10 cellular contexts compared by ENCODE assay signal in genomic region chr15:90362936-90363212, GRCh38. TPM values are rescaled to one million over a fixed set of nuclear protein-coding genes. Genes with fewer than 3 reads are reported as not detected.
DNase-seq lines count a peak whose midpoint lies in the region; ATAC-seq and TF ChIP-seq lines count a peak whose summit lies in the region.
"Had no signal": no experiment of that assay in that cellular context is flagged by ENCODE, and none has a peak within 500 bp of the region (broad histone marks: within the 10 kb centered on the region; RNA-seq: fewer than 3 reads in every experiment).

No MANE protein-coding gene starts in this region.

- H3K27me3 Mint-ChIP-seq in H9 (ENCODE audit: low read depth) = no peaks in the 10 kb centered on the region

- no peaks in the 10 kb centered on the region for H3K79me1 ChIP-seq in H9 (ENCODE audit: insufficient read depth, low read depth, low read length, poor library complexity, severe bottlenecking)

- no peak overlapping the region for H2AK5ac ChIP-seq in H9 (ENCODE audit: insufficient read length, low read length)

- H2AFZ ChIP-seq in H9 (ENCODE audit: low read length) = no peak overlapping the region
- no peak overlapping the region for H2AFZ ChIP-seq in smooth muscle cell (ENCODE audit: low read depth)

- CTCF ChIA-PET in GM10248 (lab: Yijun Ruan, JAX) = interaction anchor here (0.7 to 6.6 kb wide), 20 partner anchors 13 to 570 kb away, joined by 3 to 53 read pairs (median 4); partner anchors contain the start of genes HDDC3 and IQGAP1

- H3K9ac ChIP-seq in H9 (ENCODE audit: extremely low read depth, insufficient read length, low read length) = no peak overlapping the region
- H3K9ac ChIP-seq in adipocyte (ENCODE audit: low read length) = peak overlapping the region; percentile 79
- peak overlapping the region; percentile 87 for H3K9ac ChIP-seq in smooth muscle cell (ENCODE audit: low read depth)

- H3T11ph ChIP-seq in H9 (ENCODE audit: low read length) = no peak overlapping the region

- H4K8ac ChIP-seq in H9 (replicated peaks; ENCODE audit: insufficient read length, low read depth, low read length) = no peak overlapping the region

- H3K79me2 ChIP-seq in H9 (ENCODE audit: insufficient read depth, low read length) (no peaks in the 10 kb centered on the region), smooth muscle cell (ENCODE audit: low read depth) (no peaks in the 10 kb centered on the region)

- H4K5ac ChIP-seq in H9 (ENCODE audit: insufficient read length, low read depth, low read length) = no peak overlapping the region

- no peak overlapping the region for H3K4me2 ChIP-seq in H9 (ENCODE audit: insufficient read depth, insufficient read length, low read length)
- peak overlapping the region; percentile 22 for H3K4me2 ChIP-seq in smooth muscle cell

- H3K36me3 ChIP-seq in adipocyte (ENCODE audit: control insufficient read depth, insufficient read depth, low read length, severe bottlenecking) (no peaks in the 10 kb centered on the region), heart left ventricle (peaks cover 0 to 26% (median 11%) of the 10 kb centered on the region in 9 donors), smooth muscle cell (ENCODE audit: low read depth) (no peaks in the 10 kb centered on the region)

- no peak for DNase-seq in H9
- DNase-seq in adipocyte (ENCODE audit: low read depth) = peak; percentile 79
- DNase-seq in heart left ventricle = no peak
- no peak for DNase-seq in smooth muscle cell (lab: John Stamatoyannopoulos, UW; ENCODE audit: unreplicated experiment)
- no peak for DNase-seq in GM10248 (ENCODE audit: extremely low spot score)
- no peak for DNase-seq in kidney glomerular epithelial cell (lab: John Stamatoyannopoulos, UW)
- no peak for DNase-seq in activated CD8-positive, alpha-beta memory T cell treated with anti-CD3 and anti-CD28 coated beads for 24 hours
- no peak for DNase-seq in NCI-H510A (lab: John Stamatoyannopoulos, UW)
- DNase-seq: NCI-H82; stimulated activated CD4-positive, alpha-beta T cell treated with anti-CD3 and anti-CD28 coated beads, Interleukin-2, amount 100 ng/mL, for 48 hours had no signal

- POLR2A ChIA-PET in GM10248 (lab: Yijun Ruan, JAX) = no interaction called here

- H2BK5ac ChIP-seq in H9 (ENCODE audit: insufficient read length, low read length) = no peak overlapping the region

- H3K23ac ChIP-seq in H9 (ENCODE audit: insufficient read length, low read depth, low read length) = no peak overlapping the region

- H3K4me1 ChIP-seq in H9 (ENCODE audit: insufficient read depth, low read length) (no peaks in the 10 kb centered on the region; the same call in 1 of the 2 replicates), adipocyte (ENCODE audit: control insufficient read depth, insufficient read depth, low read length) (peaks cover 32% of the 10 kb centered on the region), heart left ventricle (peaks cover 0 to 48% (median 16%) of the 10 kb centered on the region in 12 donors), smooth muscle cell (ENCODE audit: low read depth) (peaks cover 3% of the 10 kb centered on the region)

- intact Hi-C loops in heart left ventricle (cut with DNase I) = loop anchor here (1.0 to 10.0 kb wide), 5 partner anchors 41 to 119 kb away; no protein-coding TSS in a partner anchor

- H4K20me1 ChIP-seq in H9 (ENCODE audit: control insufficient read depth, insufficient read depth, insufficient read length) (no peaks in the 10 kb centered on the region), smooth muscle cell (ENCODE audit: low read depth) (no peaks in the 10 kb centered on the region)

- peaks cover 0 to 6% (median 0%) of the 10 kb centered on the region in 3 experiments; a peak in 4 of 7 replicates for H3K36me3 Mint-ChIP-seq in H9 (ENCODE audit: insufficient read depth in 1 of 3, low read depth in 3 of 3)

- no peak overlapping the region for H2BK12ac ChIP-seq in H9 (ENCODE audit: insufficient read length, low read depth, low read length)

- H3K9me3 ChIP-seq in H9 (ENCODE audit: control insufficient read depth, low read depth, low read length) = no peaks in the 10 kb centered on the region
- no peaks in the 10 kb centered on the region for H3K9me3 ChIP-seq in adipocyte (ENCODE audit: control insufficient read depth, low read length)
- no peaks in the 10 kb centered on the region for H3K9me3 ChIP-seq in heart left ventricle
- H3K9me3 ChIP-seq in smooth muscle cell (replicated peaks; ENCODE audit: low read depth) = no peaks in the 10 kb centered on the region

- no peak for TF ChIP-seq POLR2A in heart left ventricle (IDR thresholded peaks at IDR 0.05)

- H3K23me2 ChIP-seq in H9 (ENCODE audit: insufficient read length, low read depth, low read length, poor library complexity, severe bottlenecking) = peaks cover 3% of the 10 kb centered on the region

- H3K18ac ChIP-seq in H9 (ENCODE audit: insufficient read length, low read depth, low read length) = no peak overlapping the region

- no peak overlapping the region for H3K4ac ChIP-seq in H9 (ENCODE audit: low read depth, low read length)

- no peaks in the 10 kb centered on the region for H3K9me3 Mint-ChIP-seq in H9

- H3K4me1 Mint-ChIP-seq in H9 = peaks cover 13 to 17% of the 10 kb centered on the region in 2 experiments

- H3K4me3 Mint-ChIP-seq in H9 = no peak overlapping the region

- H3F3A ChIP-seq in smooth muscle cell (ENCODE audit: low read depth) = no peaks in the 10 kb centered on the region

- H3K27ac ChIP-seq in H9 (ENCODE audit: insufficient read length, low read depth, low read length) (no peak overlapping the region), heart left ventricle (peak overlapping the region in 10 of 12 donors; percentile 45 to 88 (median 74)), smooth muscle cell (ENCODE audit: low read depth) (peak overlapping the region; percentile 96)

- TF ChIP-seq CTCF in H9 (conservative IDR thresholded peaks at IDR 0.05) = no peak
- TF ChIP-seq CTCF in heart left ventricle (IDR thresholded peaks at IDR 0.05) = no peak
- TF ChIP-seq CTCF in smooth muscle cell (IDR thresholded peaks at IDR 0.05; ENCODE audit: borderline replicate concordance, insufficient read depth, poor library complexity, severe bottlenecking) = no peak
- no peak for TF ChIP-seq CTCF in GM10248 (IDR thresholded peaks at IDR 0.05; ENCODE audit: control extremely low read depth, extremely low read depth, low read depth, missing control alignments)

- WGBS in H9 (ENCODE audit: extremely low coverage, insufficient read length, low lambda C conversion rate) = no CpG with 5 or more reads among the region's 2 CpGs
- 43 to 54% (median 50%) methylated on average over 2 of the region's 2 CpGs for WGBS in heart left ventricle, 4 donors
- 0% methylated on average over 2 of the region's 2 CpGs for WGBS in smooth muscle cell (ENCODE audit: low lambda C conversion rate)

- no peak overlapping the region for H2BK120ac ChIP-seq in H9 (ENCODE audit: low read depth, low read length, poor library complexity, severe bottlenecking)

- peak overlapping the region in 2 of 3 experiments; percentile 56 to 64; a peak in 1 of 7 replicates for H3K27ac Mint-ChIP-seq in H9

- H2BK20ac ChIP-seq in H9 (ENCODE audit: low read depth, low read length, poor library complexity, severe bottlenecking) = no peak overlapping the region

- H3K56ac ChIP-seq in H9 (ENCODE audit: insufficient read length, low read depth, low read length) = no peak overlapping the region

- H3K14ac ChIP-seq in H9 (ENCODE audit: insufficient read depth, low read length) = no peak overlapping the region

- H2BK15ac ChIP-seq in H9 (ENCODE audit: low read depth, low read length) = no peak overlapping the region

- peak in 3 of 4 donors; percentile 41 to 78 (median 57) for ATAC-seq in heart left ventricle

- H3K27me3 ChIP-seq in H9 (ENCODE audit: insufficient read depth, low read length) (no peaks in the 10 kb centered on the region), adipocyte (replicated peaks; ENCODE audit: control insufficient read depth, insufficient read depth, low read length) (no peaks in the 10 kb centered on the region), heart left ventricle (no peaks in the 10 kb centered on the region), smooth muscle cell (ENCODE audit: low read depth) (no peaks in the 10 kb centered on the region)

- H4K91ac ChIP-seq in H9 (ENCODE audit: insufficient read length, low read depth, low read length) = no peak overlapping the region

- H3K4me3 ChIP-seq in adipocyte (ENCODE audit: low read length) (no peak overlapping the region), heart left ventricle (no peak overlapping the region), smooth muscle cell (no peak overlapping the region)

RNA-seq across cellular contexts. Expression of gene ZNF774, which starts 10.8 kb away (rescaled TPM):
- 1.0 and 2.5 TPM in 2 replicates for total RNA-seq in H9 (2021)
- total RNA-seq in heart left ventricle = 1 to 10 TPM; 2.1 to 9.9 (median 5.9) TPM
- polyA plus RNA-seq in heart left ventricle = 1 to 10 TPM; 3.1 to 4.2 TPM
- total RNA-seq in smooth muscle cell = 0.90 and 2.3 TPM in 2 replicates
- polyA plus RNA-seq in smooth muscle cell = 0.08 and 1.3 TPM in 2 replicates

RNA-seq across cellular contexts. Expression of gene IQGAP1, which starts 25.2 kb away (rescaled TPM):
- total RNA-seq in H9 (2021) (67.0 and 72.4 TPM in 2 replicates), heart left ventricle (100 to 1,000 TPM in 1 of 9 donors, 10 to 100 TPM in 8; 28.6 to 115 (median 36.8) TPM), smooth muscle cell (184 and 185 TPM in 2 replicates)
- polyA plus RNA-seq in heart left ventricle (10 to 100 TPM; 18.9 to 31.3 TPM), smooth muscle cell (59.3 and 80.8 TPM in 2 replicates)
